In genomic region chr14:68076451-68076850, GRCh38 we compare ENCODE assay signal across 23 cellular contexts.
DNase-seq lines count a peak whose midpoint lies in the region; ATAC-seq, FAIRE-seq and TF ChIP-seq lines count a peak whose summit lies in the region.
"Had no signal": no experiment of that assay in that cellular context is flagged by ENCODE, and none has a peak within 500 bp of the region (broad histone marks: within the 10 kb centered on the region; RNA-seq: fewer than 3 reads in every experiment).

No MANE protein-coding gene starts in this region.

- no peak for FAIRE-seq in bronchial epithelial cell (lab: Jason Lieb, UNC)

- no peak overlapping the region for H2AK5ac ChIP-seq in IMR-90 (ENCODE audit: low read depth, low read length)

- no peaks in the 10 kb centered on the region for H4K20me1 ChIP-seq in IMR-90 (ENCODE audit: insufficient read depth, low read length)
- no peaks in the 10 kb centered on the region for H4K20me1 ChIP-seq in hepatocyte (ENCODE audit: insufficient read depth, poor library complexity, severe bottlenecking)

- H3K4me1 ChIP-seq in IMR-90 (ENCODE audit: control insufficient read depth, insufficient read depth, low read length) = peaks cover 2% of the 10 kb centered on the region; the same call in 1 of the 2 replicates
- no peaks in the 10 kb centered on the region for H3K4me1 ChIP-seq in hepatocyte (ENCODE audit: insufficient read depth)
- no peaks in the 10 kb centered on the region for H3K4me1 ChIP-seq in prostate gland (replicated peaks)
- H3K4me1 ChIP-seq: tibial nerve had no signal

- intact Hi-C loops in IMR-90 (cut with micrococcal nuclease) (no loop called here), prostate gland (cut with DNase I) (no loop called here)

- no peaks in the 10 kb centered on the region for H3K79me2 ChIP-seq in hepatocyte

- no peaks in the 10 kb centered on the region for H3K9me2 ChIP-seq in hepatocyte (replicated peaks; ENCODE audit: insufficient read depth)

- no peak overlapping the region for H4K5ac ChIP-seq in IMR-90 (ENCODE audit: low read depth, low read length)

- peak; percentile 20 for DNase-seq in AG08395 (ENCODE audit: low spot score)
- DNase-seq in IMR-90 = peak; percentile 67
- DNase-seq in bronchial epithelial cell (ENCODE audit: low read depth) = peak; percentile 74
- DNase-seq in hepatocyte (ENCODE audit: low spot score) = no peak
- DNase-seq in prostate gland (ENCODE audit: low spot score) = no peak
- no peak for DNase-seq in UCSD-AML1 (lab: John Stamatoyannopoulos, UW; ENCODE audit: unreplicated experiment)
- DNase-seq in DMS153 treated with DMSO at 0.1 percent for 48 hours (lab: John Stamatoyannopoulos, UW; ENCODE audit: unreplicated experiment) = no peak
- DNase-seq: activated B cell treated with CpG ODN at 0.5 μM for 24 hours; activated CD8-positive, alpha-beta T cell treated with anti-CD3 and anti-CD28 coated beads, Interleukin-2, amount 10 ng/mL, durations not matched to agents 7 days and 5 days; activated naive CD8-positive, alpha-beta T cell treated with anti-CD3 and anti-CD28 coated beads for 36 hours; activated T-cell treated with anti-CD3 and anti-CD28 coated beads, Interleukin-2, amount 50 U/mL, for 48 hours; caudate nucleus; DMS153; effector CD4-positive, alpha-beta T cell; foreskin melanocyte; left ventricle myocardium superior; NCI-H2107; NCI-H526; stimulated activated naive CD4-positive, alpha-beta T cell treated with Interleukin-2 at 50 U/mL for 16 hours; T-helper 2 cell had no signal

- H2AK9ac ChIP-seq in IMR-90 (replicated peaks; ENCODE audit: low read depth, low read length, poor library complexity) = no peak overlapping the region

- H3K36me3 ChIP-seq in IMR-90 (ENCODE audit: control insufficient read depth, insufficient read depth, low read length) = no peaks in the 10 kb centered on the region
- no peaks in the 10 kb centered on the region for H3K36me3 ChIP-seq in bronchial epithelial cell (ENCODE audit: control insufficient read depth, insufficient read depth, low read length)
- no peaks in the 10 kb centered on the region for H3K36me3 ChIP-seq in hepatocyte (replicated peaks; ENCODE audit: insufficient read depth, low read depth)
- H3K36me3 ChIP-seq in prostate gland = no peaks in the 10 kb centered on the region
- H3K36me3 ChIP-seq: tibial nerve had no signal

- CTCF ChIA-PET in IMR-90 (lab: Yijun Ruan, JAX) = no interaction called here

- H2BK120ac ChIP-seq in IMR-90 (ENCODE audit: low read depth, low read length) = no peak overlapping the region

- no peak for TF ChIP-seq CTCF in IMR-90 (conservative IDR thresholded peaks at IDR 0.05; ENCODE audit: low read depth, low read length)
- no peak for TF ChIP-seq CTCF in bronchial epithelial cell (IDR thresholded peaks at IDR 0.05; ENCODE audit: insufficient read depth, low read length, severe bottlenecking)
- TF ChIP-seq CTCF in hepatocyte (IDR thresholded peaks at IDR 0.05; ENCODE audit: poor library complexity) = no peak
- TF ChIP-seq CTCF in prostate gland (IDR thresholded peaks at IDR 0.05) = no peak

- H3K79me1 ChIP-seq in IMR-90 (ENCODE audit: low read depth in 1 of 2, low read length in 2 of 2) = no peaks in the 10 kb centered on the region

- no peak overlapping the region for H3K9ac ChIP-seq in IMR-90 (ENCODE audit: low read depth, low read length)

- no peak overlapping the region for H4K8ac ChIP-seq in IMR-90 (ENCODE audit: low read depth in 2 of 2, low read length in 2 of 2)

- WGBS in IMR-90 (ENCODE audit: extremely low coverage in 2 of 2, insufficient read length in 1 of 2), 2 experiments = no CpG with 5 or more reads among the region's 1 CpG
- WGBS in hepatocyte (ENCODE audit: low lambda C conversion rate, missing lambda C conversion rate) = 71% methylated on average over 1 of the region's 1 CpG
- WGBS in prostate gland = 89% methylated on average over 1 of the region's 1 CpG

- H2BK20ac ChIP-seq in IMR-90 (ENCODE audit: low read depth, low read length) = no peak overlapping the region

- no TSS peak for BruUV-seq in IMR-90 (replicated peaks; lab: Mats Ljungman, UMichigan)

- ATAC-seq in IMR-90 (ENCODE audit: low read depth) (peak; percentile 70), HG03139 (IDR thresholded peaks at IDR 0.05; ENCODE audit: unreplicated experiment) (no peak)
- ATAC-seq: activated CD8-positive, alpha-beta T cell treated with anti-CD3 and anti-CD28 coated beads, Interleukin-2, amount 10 ng/mL, durations not matched to agents 7 days and 5 days; left ventricle myocardium superior had no signal

- no peak overlapping the region for H3K4ac ChIP-seq in IMR-90 (ENCODE audit: low read depth, low read length)

- POLR2A ChIA-PET in IMR-90 (lab: Charles Lee; ENCODE audit: unreplicated experiment) = no interaction called here

- no peak overlapping the region for H3K14ac ChIP-seq in IMR-90 (replicated peaks; ENCODE audit: low read depth, low read length)

- TF ChIP-seq POLR2A in IMR-90 (IDR thresholded peaks at IDR 0.05; ENCODE audit: low read depth, low read length) (no peak), prostate gland (IDR thresholded peaks at IDR 0.05) (no peak)

- H3K27me3 ChIP-seq in IMR-90 (ENCODE audit: control insufficient read depth, insufficient read depth, low read length) = no peaks in the 10 kb centered on the region
- H3K27me3 ChIP-seq in bronchial epithelial cell (ENCODE audit: control insufficient read depth, insufficient read depth, low read length) = no peaks in the 10 kb centered on the region
- no peaks in the 10 kb centered on the region for H3K27me3 ChIP-seq in hepatocyte
- H3K27me3 ChIP-seq in prostate gland (replicated peaks; ENCODE audit: insufficient read depth) = no peaks in the 10 kb centered on the region
- H3K27me3 ChIP-seq: tibial nerve had no signal

- dilution Hi-C loops in IMR-90 (cut with HindIII; ENCODE audit: low sequenced_read_pairs, unreplicated experiment) = no loop called here

- in situ Hi-C loops in IMR-90 (cut with MboI; ENCODE audit: low sequenced_read_pairs) = no loop called here

- H2BK5ac ChIP-seq in IMR-90 (ENCODE audit: low read depth, low read length, poor library complexity, severe bottlenecking) = no peak overlapping the region

- no peak overlapping the region for H3K23ac ChIP-seq in IMR-90 (ENCODE audit: low read depth, low read length)

- no peak overlapping the region for H4K91ac ChIP-seq in IMR-90 (ENCODE audit: insufficient read depth, low read depth, low read length)

- H3K56ac ChIP-seq in IMR-90 (ENCODE audit: extremely low read depth, insufficient read depth, low read length) = no peak overlapping the region

- H3K27ac ChIP-seq in IMR-90 (ENCODE audit: insufficient read depth, low read length) (no peak overlapping the region), hepatocyte (peak overlapping the region; percentile 23), prostate gland (no peak overlapping the region)
- H3K27ac ChIP-seq: tibial nerve had no signal

- H2BK15ac ChIP-seq in IMR-90 (ENCODE audit: low read depth, low read length) = no peak overlapping the region

- 0 out of 2 replicates have a peak, but pooled peaks cover 3% of the 10 kb centered on the region for H3K9me1 ChIP-seq in IMR-90 (ENCODE audit: insufficient read depth, low read length)

- H3K9me3 ChIP-seq in IMR-90 (ENCODE audit: control insufficient read depth, insufficient read depth, low read length) = peaks cover 3% of the 10 kb centered on the region; the same call in 1 of the 2 replicates
- no peaks in the 10 kb centered on the region for H3K9me3 ChIP-seq in hepatocyte (ENCODE audit: low read depth)
- no peaks in the 10 kb centered on the region for H3K9me3 ChIP-seq in prostate gland

- H2AFZ ChIP-seq in IMR-90 (replicated peaks; ENCODE audit: low read length, poor library complexity) (no peak overlapping the region), hepatocyte (no peak overlapping the region)
- H2AFZ ChIP-seq: GM23338 had no signal

- no peak overlapping the region for H3K4me2 ChIP-seq in IMR-90 (ENCODE audit: low read depth, low read length)
- H3K4me2 ChIP-seq in hepatocyte = no peak overlapping the region
- H3K4me2 ChIP-seq: GM23338 had no signal

- H3K18ac ChIP-seq in IMR-90 (ENCODE audit: low read depth, low read length) = no peak overlapping the region

- no peak overlapping the region for H3K4me3 ChIP-seq in IMR-90 (ENCODE audit: insufficient read depth, low read depth, low read length)
- no peak overlapping the region for H3K4me3 ChIP-seq in bronchial epithelial cell (ENCODE audit: low read depth, low read length)
- H3K4me3 ChIP-seq in hepatocyte = no peak overlapping the region
- H3K4me3 ChIP-seq in prostate gland = no peak overlapping the region
- H3K4me3 ChIP-seq: GM23338, tibial nerve had no signal

- no peak for TF ChIP-seq RAD21 in IMR-90 (IDR thresholded peaks at IDR 0.05; ENCODE audit: low read length)

TF ChIP-seq in IMR-90, 13 proteins besides CTCF, POLR2A, EP300 and RAD21 (continues in another document):
- TF ChIP-seq BHLHE40 (IDR thresholded peaks at IDR 0.05; ENCODE audit: low read depth, low read length) (no peak), USF2 (IDR thresholded peaks at IDR 0.05; ENCODE audit: low read depth, low read length) (no peak), ELK1 (IDR thresholded peaks at IDR 0.05; ENCODE audit: borderline replicate concordance, low read depth, low read length) (no peak), RFX5 (IDR thresholded peaks at IDR 0.05; ENCODE audit: low read depth, low read length) (no peak), MAZ (IDR thresholded peaks at IDR 0.05; ENCODE audit: borderline replicate concordance, low read depth, low read length) (no peak), CHD1 (IDR thresholded peaks at IDR 0.05; ENCODE audit: low read depth, low read length) (no peak), CEBPB (IDR thresholded peaks at IDR 0.05; ENCODE audit: low read depth, low read length) (no peak), SMC3 (IDR thresholded peaks at IDR 0.05; ENCODE audit: low read depth, low read length) (no peak), NFE2L2 (IDR thresholded peaks at IDR 0.05; ENCODE audit: low read depth, low read length) (no peak), FOS (IDR thresholded peaks at IDR 0.05; ENCODE audit: low read depth, low read length) (no peak), MAFK (IDR thresholded peaks at IDR 0.05; ENCODE audit: low read depth, low read length) (no peak)

Comparison
In these comparisons a context has a peak if more than half of its experiments do, and no peak if none do; other contexts are left out.
1. DNase-seq: peak in AG08395 (single experiment), IMR-90 (single experiment) and bronchial epithelial cell (single experiment); none in hepatocyte (single experiment), prostate gland (single experiment), UCSD-AML1 (single experiment) and DMS153 treated with DMSO at 0.1 percent for 48 hours (single experiment).